Comparison of ENCODE assay signal across 21 cellular contexts in genomic region chr19:5682293-5682592, GRCh38. TPM values are rescaled to one million over a fixed set of nuclear protein-coding genes. Genes with fewer than 3 reads are reported as not detected.
DNase-seq lines count a peak whose midpoint lies in the region; ATAC-seq, FAIRE-seq and TF ChIP-seq lines count a peak whose summit lies in the region.
"Had no signal": no experiment of that assay in that cellular context is flagged by ENCODE, and none has a peak within 500 bp of the region (broad histone marks: within the 10 kb centered on the region; RNA-seq: fewer than 3 reads in every experiment).

No MANE protein-coding gene starts in this region.

- peaks cover 0 to under 1% (median 0%) of the 10 kb centered on the region in 3 donors for H3K4me1 ChIP-seq in pancreas

- no peak overlapping the region for H3K4me3 ChIP-seq in pancreas
- H3K4me3 ChIP-seq: body of pancreas, upper lobe of left lung had no signal

- H3K36me3 Mint-ChIP-seq in T-helper 2 cell treated with Interferon-gamma antibody and Interleukin-4, amounts not matched to agents 5 μg/mL and 100 μg/mL, for 36 hours (ENCODE audit: low read depth), result no peaks in the 10 kb centered on the region
- H3K36me3 Mint-ChIP-seq in activated CD4-positive, alpha-beta memory T cell treated with anti-CD3 and anti-CD28 coated beads for 36 hours, result no peaks in the 10 kb centered on the region
- H3K36me3 Mint-ChIP-seq in glutamatergic neuron (ENCODE audit: unreplicated experiment) (peaks cover 5% of the 10 kb centered on the region), osteocyte (ENCODE audit: unreplicated experiment) (peaks cover 2% of the 10 kb centered on the region)
- H3K36me3 Mint-ChIP-seq: activated CD8-positive, alpha-beta memory T cell treated with anti-CD3 and anti-CD28 coated beads, Interleukin-2, amount 10 ng/mL, durations not matched to agents 7 days and 5 days had no signal

- ATAC-seq in pancreas (no peak), GM19395 (IDR thresholded peaks at IDR 0.05; ENCODE audit: unreplicated experiment) (no peak)
- ATAC-seq: activated CD8-positive, alpha-beta memory T cell treated with anti-CD3 and anti-CD28 coated beads, Interleukin-2, amount 10 ng/mL, durations not matched to agents 7 days and 5 days; body of pancreas had no signal

- POLR2A ChIA-PET in activated CD4-positive, alpha-beta memory T cell treated with anti-CD3 and anti-CD28 coated beads for 36 hours (lab: Charles Lee), result interaction anchor here (1.6 kb wide), 1 partner anchor 9 kb away, joined by 5 read pairs; no protein-coding TSS in a partner anchor

- intact Hi-C loops in activated CD4-positive, alpha-beta memory T cell treated with anti-CD3 and anti-CD28 coated beads for 36 hours (cut with micrococcal nuclease), result loop anchor here (10.0 kb wide), 1 partner anchor 273 kb away; no protein-coding TSS in a partner anchor
- intact Hi-C loops in pancreas (cut with DNase I), result no loop called here

- FAIRE-seq in pancreas (lab: Jason Lieb, UNC), result no peak

- no peak overlapping the region for H3K27ac ChIP-seq in pancreas
- H3K27ac ChIP-seq: body of pancreas, upper lobe of left lung had no signal

- no peaks in the 10 kb centered on the region for H3K9me3 ChIP-seq in pancreas
- H3K9me3 ChIP-seq: body of pancreas, upper lobe of left lung had no signal

- H3K27me3 ChIP-seq in pancreas, result no peaks in the 10 kb centered on the region
- H3K27me3 ChIP-seq: body of pancreas, upper lobe of left lung had no signal

- peak overlapping the region; percentile 66 for H3K4me3 Mint-ChIP-seq in T-helper 2 cell treated with Interferon-gamma antibody and Interleukin-4, amounts not matched to agents 5 μg/mL and 100 μg/mL, for 36 hours
- peak overlapping the region; percentile 30 for H3K4me3 Mint-ChIP-seq in activated CD4-positive, alpha-beta memory T cell treated with anti-CD3 and anti-CD28 coated beads for 36 hours
- H3K4me3 Mint-ChIP-seq in glutamatergic neuron (ENCODE audit: unreplicated experiment), result peak overlapping the region; percentile 93
- H3K4me3 Mint-ChIP-seq in osteocyte (ENCODE audit: unreplicated experiment), result peak overlapping the region; percentile 91

- peaks cover 20% of the 10 kb centered on the region for H3K4me1 Mint-ChIP-seq in T-helper 2 cell treated with Interferon-gamma antibody and Interleukin-4, amounts not matched to agents 5 μg/mL and 100 μg/mL, for 36 hours (ENCODE audit: low read depth)
- peaks cover 20% of the 10 kb centered on the region for H3K4me1 Mint-ChIP-seq in activated CD4-positive, alpha-beta memory T cell treated with anti-CD3 and anti-CD28 coated beads for 36 hours (ENCODE audit: low read depth)
- peaks cover 10% of the 10 kb centered on the region for H3K4me1 Mint-ChIP-seq in glutamatergic neuron (ENCODE audit: low read depth, unreplicated experiment)
- peaks cover 22% of the 10 kb centered on the region for H3K4me1 Mint-ChIP-seq in osteocyte (ENCODE audit: unreplicated experiment)

- WGBS in pancreas, 2 donors, result 77 to 85% methylated on average over 3 of the region's 3 CpGs

- peaks cover 5% of the 10 kb centered on the region for H3K27me3 Mint-ChIP-seq in T-helper 2 cell treated with Interferon-gamma antibody and Interleukin-4, amounts not matched to agents 5 μg/mL and 100 μg/mL, for 36 hours (ENCODE audit: low read depth)
- H3K27me3 Mint-ChIP-seq in activated CD4-positive, alpha-beta memory T cell treated with anti-CD3 and anti-CD28 coated beads for 36 hours, result no peaks in the 10 kb centered on the region
- peaks cover 17% of the 10 kb centered on the region for H3K27me3 Mint-ChIP-seq in glutamatergic neuron (ENCODE audit: unreplicated experiment)
- H3K27me3 Mint-ChIP-seq in osteocyte (ENCODE audit: unreplicated experiment), result no peaks in the 10 kb centered on the region
- H3K27me3 Mint-ChIP-seq: activated CD8-positive, alpha-beta memory T cell treated with anti-CD3 and anti-CD28 coated beads, Interleukin-2, amount 10 ng/mL, durations not matched to agents 7 days and 5 days had no signal

- no peaks in the 10 kb centered on the region for H3K36me3 ChIP-seq in pancreas

- DNase-seq in T-helper 2 cell treated with Interferon-gamma antibody and Interleukin-4, amounts not matched to agents 5 μg/mL and 100 μg/mL, for 36 hours (ENCODE audit: low spot score), result no peak
- DNase-seq in T-helper 2 cell, result no peak
- DNase-seq in activated CD4-positive, alpha-beta memory T cell treated with anti-CD3 and anti-CD28 coated beads for 36 hours, result no peak
- no peak for DNase-seq in glutamatergic neuron
- DNase-seq in osteocyte (ENCODE audit: extremely low spot score, unreplicated experiment), result no peak
- no peak for DNase-seq in HUDEP-2 (lab: John Stamatoyannopoulos, UW; ENCODE audit: unreplicated experiment in 76 of 76)
- DNase-seq in pancreas, result no peak
- DNase-seq: activated CD8-positive, alpha-beta memory T cell treated with anti-CD3 and anti-CD28 coated beads, Interleukin-2, amount 10 ng/mL, durations not matched to agents 7 days and 5 days; activated naive CD4-positive, alpha-beta T cell treated with anti-CD3 and anti-CD28 coated beads for 36 hours; body of pancreas; C1 segment of cervical spinal cord; NK-92 treated with Interleukin-12 subunit alpha and Interleukin-12 subunit beta, amount 100 ng/mL, for 24 hours; RPMI8226; stimulated activated naive CD4-positive, alpha-beta T cell; upper lobe of left lung had no signal

- no peaks in the 10 kb centered on the region for H3K9me3 Mint-ChIP-seq in T-helper 2 cell treated with Interferon-gamma antibody and Interleukin-4, amounts not matched to agents 5 μg/mL and 100 μg/mL, for 36 hours
- no peaks in the 10 kb centered on the region for H3K9me3 Mint-ChIP-seq in activated CD4-positive, alpha-beta memory T cell treated with anti-CD3 and anti-CD28 coated beads for 36 hours
- H3K9me3 Mint-ChIP-seq in glutamatergic neuron (ENCODE audit: unreplicated experiment) (peaks cover 22% of the 10 kb centered on the region), osteocyte (ENCODE audit: unreplicated experiment) (no peaks in the 10 kb centered on the region)
- H3K9me3 Mint-ChIP-seq: activated naive CD4-positive, alpha-beta T cell treated with anti-CD3 and anti-CD28 coated beads for 36 hours; dendritic cell treated with granulocyte-macrophage colony-stimulating factor and Interleukin-4, amounts not matched to agents 40 ng/mL and 50 ng/mL, for 4 days had no signal

- H3K27ac Mint-ChIP-seq in T-helper 2 cell treated with Interferon-gamma antibody and Interleukin-4, amounts not matched to agents 5 μg/mL and 100 μg/mL, for 36 hours, result peak overlapping the region; percentile 7
- H3K27ac Mint-ChIP-seq in activated CD4-positive, alpha-beta memory T cell treated with anti-CD3 and anti-CD28 coated beads for 36 hours, result no peak overlapping the region
- peak overlapping the region; percentile 94 for H3K27ac Mint-ChIP-seq in glutamatergic neuron (ENCODE audit: unreplicated experiment)
- no peak overlapping the region for H3K27ac Mint-ChIP-seq in osteocyte (ENCODE audit: unreplicated experiment)

- TF ChIP-seq CTCF in glutamatergic neuron (IDR thresholded peaks at IDR 0.05; ENCODE audit: partially characterized antibody, unreplicated experiment) (no peak), osteocyte (IDR thresholded peaks at IDR 0.05) (no peak), pancreas (IDR thresholded peaks at IDR 0.05) (no peak)

- CTCF ChIA-PET in activated CD4-positive, alpha-beta memory T cell treated with anti-CD3 and anti-CD28 coated beads for 36 hours (lab: Charles Lee), result no interaction called here

RNA-seq across cellular contexts. Expression of gene HSD11B1L, which starts 1.4 kb away (rescaled TPM):
- total RNA-seq in activated CD4-positive, alpha-beta memory T cell treated with anti-CD3 and anti-CD28 coated beads for 36 hours, result 1 to 10 TPM; 3.8 to 4.1 TPM
- total RNA-seq in glutamatergic neuron (ENCODE audit: unreplicated experiment), result 64.4 TPM
- 9.7 and 10.7 TPM in 2 replicates for total RNA-seq in osteocyte
- total RNA-seq in pancreas, result 1 to 10 TPM; 2.1 to 5.5 (median 3.5) TPM
- 10 to 100 TPM; 12.9 to 16.9 TPM for polyA plus RNA-seq in pancreas

RNA-seq across cellular contexts. Expression of gene MICOS13, which starts 1.9 kb away (rescaled TPM):
- 10 to 100 TPM; 50.9 to 55.3 TPM for total RNA-seq in activated CD4-positive, alpha-beta memory T cell treated with anti-CD3 and anti-CD28 coated beads for 36 hours
- total RNA-seq in glutamatergic neuron (ENCODE audit: unreplicated experiment) (22.8 TPM), osteocyte (59.1 and 60.7 TPM in 2 replicates), pancreas (10 to 100 TPM; 14.0 to 25.9 (median 23.5) TPM)
- 10 to 100 TPM; 59.3 to 77.5 TPM for polyA plus RNA-seq in pancreas

RNA-seq across cellular contexts. Expression of gene RPL36, which starts 7.9 kb away (rescaled TPM):
- total RNA-seq in activated CD4-positive, alpha-beta memory T cell treated with anti-CD3 and anti-CD28 coated beads for 36 hours, result 1,000 to 10,000 TPM; 1,487 to 1,524 TPM
- total RNA-seq in glutamatergic neuron (ENCODE audit: unreplicated experiment) (514 TPM), osteocyte (716 and 728 TPM in 2 replicates), pancreas (100 to 1,000 TPM; 524 to 926 (median 654) TPM)
- 1,000 to 10,000 TPM in 1 of 2 donors, 100 to 1,000 TPM in 1; 951 to 1,510 TPM for polyA plus RNA-seq in pancreas

RNA-seq across cellular contexts. Expression of gene LONP1, which starts 37.7 kb away (rescaled TPM):
- 100 to 1,000 TPM; 178 to 181 TPM for total RNA-seq in activated CD4-positive, alpha-beta memory T cell treated with anti-CD3 and anti-CD28 coated beads for 36 hours
- total RNA-seq in glutamatergic neuron (ENCODE audit: unreplicated experiment), result 98.5 TPM
- 90.3 and 93.9 TPM in 2 replicates for total RNA-seq in osteocyte
- total RNA-seq in pancreas, result 10 to 100 TPM; 23.3 to 56.7 (median 33.1) TPM
- polyA plus RNA-seq in pancreas, result 10 to 100 TPM; 42.5 to 63.9 TPM

RNA-seq across cellular contexts. Expression of gene CATSPERD, which starts 38.2 kb away (rescaled TPM):
- not detected for total RNA-seq in activated CD4-positive, alpha-beta memory T cell treated with anti-CD3 and anti-CD28 coated beads for 36 hours
- not detected for total RNA-seq in glutamatergic neuron (ENCODE audit: unreplicated experiment)
- not detected in 2 replicates for total RNA-seq in osteocyte
- total RNA-seq in pancreas, result not detected
- not detected for polyA plus RNA-seq in pancreas
- total RNA-seq: A172; activated CD8-positive, alpha-beta memory T cell treated with anti-CD3 and anti-CD28 coated beads, Interleukin-2, amount 10 ng/mL, durations not matched to agents 7 days and 5 days; activated naive CD4-positive, alpha-beta T cell treated with anti-CD3 and anti-CD28 coated beads for 36 hours; body of pancreas; lower leg skin; renal cortical epithelial cell had no signal
- polyA plus RNA-seq: esophagus had no signal

Comparison
In these comparisons a context has a peak if more than half of its experiments do, and no peak if none do; other contexts are left out.
1. H3K27ac Mint-ChIP-seq: peak in T-helper 2 cell treated with Interferon-gamma antibody and Interleukin-4, amounts not matched to agents 5 μg/mL and 100 μg/mL, for 36 hours (single experiment) and glutamatergic neuron (single experiment); none in activated CD4-positive, alpha-beta memory T cell treated with anti-CD3 and anti-CD28 coated beads for 36 hours (single experiment) and osteocyte (single experiment).
2. H3K4me3 Mint-ChIP-seq: peak in every context shown above with its lines; median percentile 93 in glutamatergic neuron; 91 in osteocyte; 66 in T-helper 2 cell treated with Interferon-gamma antibody and Interleukin-4, amounts not matched to agents 5 μg/mL and 100 μg/mL, for 36 hours; 30 in activated CD4-positive, alpha-beta memory T cell treated with anti-CD3 and anti-CD28 coated beads for 36 hours.